Comparison of ENCODE assay signal across 9 cellular contexts in genomic region chr4:118826723-118827444, GRCh38. TPM values are rescaled to one million over a fixed set of nuclear protein-coding genes. Genes with fewer than 3 reads are reported as not detected.
A peak's percentile ranks its signal among the peaks of the same experiment; 100 is the strongest.
DNase-seq lines count a peak whose midpoint lies in the region; ATAC-seq, FAIRE-seq and TF ChIP-seq lines count a peak whose summit lies in the region.
"Had no signal": no experiment of that assay in that cellular context is flagged by ENCODE, and none has a peak within 500 bp of the region (broad histone marks: within the 10 kb centered on the region; RNA-seq: fewer than 3 reads in every experiment).

No MANE protein-coding gene starts in this region.

- no peak overlapping the region for H3K4me2 ChIP-seq in keratinocyte (ENCODE audit: control insufficient read depth, extremely low read depth, insufficient read depth, low read depth, low read length)

- no peak overlapping the region for H2AFZ ChIP-seq in keratinocyte (ENCODE audit: control insufficient read depth, low read length)

- H3K9me3 ChIP-seq in Peyer's patch: no peaks in the 10 kb centered on the region
- H3K9me3 ChIP-seq in keratinocyte (ENCODE audit: control insufficient read depth, low read depth, low read length): no peaks in the 10 kb centered on the region

- peaks cover 0 to 37% (median 0%) of the 10 kb centered on the region in 4 donors for H3K4me1 ChIP-seq in Peyer's patch
- H3K4me1 ChIP-seq in keratinocyte (ENCODE audit: control insufficient read depth, extremely low read depth, insufficient read depth, low read length): peaks cover 9% of the 10 kb centered on the region

- peaks cover 18% of the 10 kb centered on the region for H3K4me1 Mint-ChIP-seq in CD14-positive monocyte

- no peak overlapping the region for H3K4me3 Mint-ChIP-seq in CD14-positive monocyte

- peaks cover 4% of the 10 kb centered on the region for H3K9me1 ChIP-seq in keratinocyte (ENCODE audit: control insufficient read depth, extremely low read depth, insufficient read depth, low read length)

- H3K4me3 ChIP-seq in Peyer's patch (peak overlapping the region in 1 of 4 donors; percentile 28), keratinocyte (ENCODE audit: control insufficient read depth in 2 of 3, extremely low read depth in 1 of 3, insufficient read depth in 2 of 3, low read depth in 1 of 3, low read length in 3 of 3) (no peak overlapping the region)

- peaks cover 0 to 41% (median 0%) of the 10 kb centered on the region in 3 donors for H3K36me3 ChIP-seq in Peyer's patch
- H3K36me3 ChIP-seq in keratinocyte (ENCODE audit: control insufficient read depth in 2 of 2, extremely low read depth in 1 of 2, insufficient read depth in 2 of 2, low read length in 2 of 2): peaks cover 6 to 29% of the 10 kb centered on the region in 2 experiments

- H3K79me2 ChIP-seq in keratinocyte (ENCODE audit: control insufficient read depth, insufficient read depth, low read length): peaks cover 44% of the 10 kb centered on the region

- ATAC-seq in GM21447 (IDR thresholded peaks at IDR 0.05; ENCODE audit: unreplicated experiment): peak; percentile 40

- no peaks in the 10 kb centered on the region for H3K27me3 Mint-ChIP-seq in CD14-positive monocyte (ENCODE audit: low read depth in 3 of 3)

- H3K9ac ChIP-seq in keratinocyte (ENCODE audit: control insufficient read depth, extremely low read depth, insufficient read depth, low read length): no peak overlapping the region

- DNase-seq in CD14-positive monocyte (ENCODE audit: low spot score) (no peak), Peyer's patch (peak in 2 of 3 donors; percentile 61 to 79), keratinocyte (ENCODE audit: low read depth, low spot score) (no peak), Kasumi-1 (lab: John Stamatoyannopoulos, UW) (no peak), NCI-H2029 (lab: John Stamatoyannopoulos, UW) (no peak), GM13977 (ENCODE audit: low spot score) (no peak)
- no peak for DNase-seq in stimulated activated CD4-positive, alpha-beta T cell treated with anti-CD3 and anti-CD28 coated beads, Interleukin-2, amount 100 ng/mL, for 48 hours
- DNase-seq: retina had no signal

- peak overlapping the region in 6 of 7 donors; percentile 13 to 77 (median 50) for H3K27ac Mint-ChIP-seq in CD14-positive monocyte

- dilution Hi-C loops in keratinocyte (cut with MboI; ENCODE audit: extremely low pct_ligation_motif_present, low sequenced_read_pairs): no loop called here

- in situ Hi-C loops in GM13977 (cut with MboI; ENCODE audit: low pct_unique_long_range_greater_than_20kb, low sequenced_read_pairs, unreplicated experiment): no loop called here

- peaks cover 8% of the 10 kb centered on the region for H4K20me1 ChIP-seq in keratinocyte (ENCODE audit: control insufficient read depth, extremely low read depth, insufficient read depth, low read length)

- peaks cover 60 to 73% of the 10 kb centered on the region in 2 donors for H3K36me3 Mint-ChIP-seq in CD14-positive monocyte

- H3K27ac ChIP-seq in Peyer's patch: peak overlapping the region in 2 of 4 donors; percentile 11 to 51
- no peak overlapping the region for H3K27ac ChIP-seq in keratinocyte (ENCODE audit: control insufficient read depth, insufficient read depth, low read length)

- peak in 1 of 2 donors; percentile 9 for TF ChIP-seq POLR2A in Peyer's patch (IDR thresholded peaks at IDR 0.05)

- peaks cover 0 to 1% (median 0%) of the 10 kb centered on the region in 7 donors for H3K9me3 Mint-ChIP-seq in CD14-positive monocyte

- intact Hi-C loops in CD14-positive monocyte (cut with micrococcal nuclease): no loop called here

- TF ChIP-seq CTCF in CD14-positive monocyte (IDR thresholded peaks at IDR 0.05) (no peak), Peyer's patch (IDR thresholded peaks at IDR 0.05) (no peak), keratinocyte (optimal IDR thresholded peaks at IDR 0.05 in 1 of 3, IDR thresholded peaks at IDR 0.05 in 1 of 3, conservative IDR thresholded peaks at IDR 0.05 in 1 of 3; ENCODE audit: extremely low read depth in 1 of 3, insufficient read depth in 2 of 3, low read length in 3 of 3) (no peak), GM13977 (IDR thresholded peaks at IDR 0.05; ENCODE audit: extremely low read depth, insufficient read depth, missing control alignments) (no peak)

- H3K27me3 ChIP-seq in Peyer's patch (no peaks in the 10 kb centered on the region), keratinocyte (ENCODE audit: control insufficient read depth, extremely low read depth, insufficient read depth, low read length) (no peaks in the 10 kb centered on the region)

- peak; percentile 9 for FAIRE-seq in keratinocyte (lab: Jason Lieb, UNC)

RNA-seq across cellular contexts. Expression of gene SEC24D, which starts 9.0 kb away (rescaled TPM):
- polyA plus RNA-seq in CD14-positive monocyte (10 to 100 TPM; 22.6 to 31.3 TPM), keratinocyte (17.7 to 27.9 TPM (median 24.9 TPM) in 3 replicates)
- total RNA-seq in Peyer's patch: 100 to 1,000 TPM in 1 of 4 donors, 10 to 100 TPM in 3; 52.8 to 117 (median 76.0) TPM
- polyA plus RNA-seq in keratinocyte (2011; ENCODE audit: low read depth): 5.2 TPM
- 13.4 and 26.7 TPM in 2 replicates for polyA plus RNA-seq in keratinocyte (2011; cell fraction: cytosol; rRNA removed)
- polyA plus RNA-seq in keratinocyte (2011; cell fraction: nucleus; rRNA removed): 43.2 TPM in 2 replicates
- 9.8 and 25.3 TPM in 2 replicates for polyA plus RNA-seq in keratinocyte (2012; ENCODE audit: low replicate concordance)
- 16.0 to 54.7 TPM (median 40.7 TPM) in 3 replicates for polyA minus RNA-seq in keratinocyte
- polyA minus RNA-seq in keratinocyte (2011; cell fraction: cytosol; rRNA and poly(A)+ RNA removed): 15.7 TPM
- polyA minus RNA-seq in keratinocyte (2011; cell fraction: nucleus; rRNA and poly(A)+ RNA removed): 29.1 and 64.8 TPM in 2 replicates

Comparison
In these comparisons a context has a peak if more than half of its experiments do, and no peak if none do; other contexts are left out.
1. DNase-seq: peak in Peyer's patch (2 of 3); none in CD14-positive monocyte (single experiment), keratinocyte (single experiment), stimulated activated CD4-positive, alpha-beta T cell treated with anti-CD3 and anti-CD28 coated beads, Interleukin-2, amount 100 ng/mL, for 48 hours (0 of 2), Kasumi-1 (0 of 2), NCI-H2029 (single experiment) and GM13977 (single experiment).